ENCODE assay signal across 24 cellular contexts in genomic region chr2:116304328-116304727, GRCh38.
"Had no signal": no experiment of that assay in that cellular context is flagged by ENCODE, and none has a peak within 500 bp of the region (broad histone marks: within the 10 kb centered on the region; RNA-seq: fewer than 3 reads in every experiment).

No MANE protein-coding gene starts in this region.

- H3K27me3 ChIP-seq: colonic mucosa, dorsolateral prefrontal cortex, esophagus muscularis mucosa, esophagus squamous epithelium, foreskin keratinocyte, gastrocnemius medialis, gastroesophageal sphincter, heart left ventricle, heart right ventricle had no signal

- H3K4me1 ChIP-seq: colonic mucosa, esophagus muscularis mucosa, esophagus squamous epithelium, foreskin keratinocyte, gastrocnemius medialis, gastroesophageal sphincter, heart left ventricle, heart right ventricle had no signal

- ATAC-seq: effector memory CD8-positive, alpha-beta T cell; esophagus mucosa; foreskin keratinocyte; gastrocnemius medialis; gastroesophageal sphincter; heart left ventricle; heart right ventricle had no signal

- H3K27ac ChIP-seq: colonic mucosa, coronary artery, dorsolateral prefrontal cortex, epithelial cell of prostate, esophagus muscularis mucosa, esophagus squamous epithelium, foreskin keratinocyte, gastrocnemius medialis, gastroesophageal sphincter, heart left ventricle, heart right ventricle had no signal

- H3K4me3 ChIP-seq: colonic mucosa, coronary artery, dorsolateral prefrontal cortex, esophagus muscularis mucosa, esophagus squamous epithelium, gastrocnemius medialis, gastroesophageal sphincter, heart left ventricle, heart right ventricle had no signal

- H3K36me3 ChIP-seq: colonic mucosa, esophagus muscularis mucosa, esophagus squamous epithelium, gastrocnemius medialis, gastroesophageal sphincter, heart left ventricle, heart right ventricle had no signal

- H3K9me3 ChIP-seq: colonic mucosa, esophagus muscularis mucosa, esophagus squamous epithelium, gastrocnemius medialis, gastroesophageal sphincter had no signal

- DNase-seq: colonic mucosa; cortex of kidney; dermis blood vessel endothelial cell; dorsolateral prefrontal cortex; effector CD4-positive, alpha-beta T cell; effector CD8-positive, alpha-beta T cell; effector memory CD4-positive, alpha-beta T cell; effector memory CD8-positive, alpha-beta T cell; endodermal cell; erythroblast; esophagus squamous epithelium; foreskin fibroblast; foreskin keratinocyte; foreskin melanocyte; gastrocnemius medialis; glutamatergic neuron; head of caudate nucleus; heart left ventricle; heart right ventricle had no signal
